ENCODE assay signal across 12 cellular contexts in the genomic region with DNA sequence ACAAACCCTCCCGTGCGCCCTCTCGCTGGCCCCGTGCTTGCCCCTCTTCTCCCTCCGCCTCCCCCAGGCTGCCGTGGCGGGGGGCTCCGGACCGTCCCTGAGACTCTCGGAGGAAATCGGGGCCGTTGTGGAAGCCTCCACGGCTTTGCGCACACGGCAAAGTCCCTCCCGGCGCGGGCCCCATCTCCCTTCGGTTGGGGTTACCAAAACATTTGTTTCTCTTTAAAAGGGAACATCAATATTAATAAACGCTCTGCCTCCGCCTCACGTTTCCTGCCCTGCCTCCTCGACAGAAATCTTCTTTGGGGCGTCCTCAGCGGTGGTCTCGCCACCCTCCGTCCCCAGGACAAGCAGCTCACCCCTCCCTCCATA. TPM values are rescaled to one million over a fixed set of nuclear protein-coding genes. Genes with fewer than 3 reads are reported as not detected.
DNase-seq lines count a peak whose midpoint lies in the region; ATAC-seq, FAIRE-seq and TF ChIP-seq lines count a peak whose summit lies in the region.
"Had no signal": no experiment of that assay in that cellular context is flagged by ENCODE, and none has a peak within 500 bp of the region (broad histone marks: within the 10 kb centered on the region; RNA-seq: fewer than 3 reads in every experiment).

No MANE protein-coding gene starts in this region.

- no peak for TF ChIP-seq EP300 in SK-N-SH (IDR thresholded peaks at IDR 0.05; ENCODE audit: borderline replicate concordance in 1 of 2, low read depth in 1 of 2, low read length in 1 of 2)

- H3K27ac Mint-ChIP-seq in WTC11, result no peak overlapping the region

- no peak for FAIRE-seq in GM12892 (lab: Jason Lieb, UNC)

- WGBS in SK-N-SH (ENCODE audit: low lambda C conversion rate), result 19% methylated on average over 27 of the region's 27 CpGs
- 43 to 48% (median 45%) methylated on average over 27 of the region's 27 CpGs for WGBS in psoas muscle, 3 donors

- no peaks in the 10 kb centered on the region for H3K9me2 ChIP-seq in SK-N-SH

- in situ Hi-C loops in G401 (cut with HindIII; ENCODE audit: low sequenced_read_pairs), result no loop called here

- intact Hi-C loops in psoas muscle (cut with DNase I) (loop anchor here in 1 of 2 donors (5.0 kb wide), 1 partner anchor 238 kb away; no protein-coding TSS in a partner anchor), posterior cingulate gyrus (cut with DNase I) (no loop called here)

- POLR2A ChIA-PET in SK-N-SH (lab: Yijun Ruan, JAX), result no interaction called here
- POLR2A ChIA-PET in WTC11 (lab: Charles Lee), result no interaction called here

- H3F3A ChIP-seq in SK-N-SH (replicated peaks; ENCODE audit: insufficient read depth), result no peaks in the 10 kb centered on the region

- no peak for TF ChIP-seq POLR2A in GM12892 (IDR thresholded peaks at IDR 0.05; ENCODE audit: low read depth, low read length)

- H3K4me1 ChIP-seq in SK-N-SH (ENCODE audit: control insufficient read depth in 1 of 2, insufficient read depth in 2 of 2, low read depth in 1 of 2, low read length in 1 of 2) (peaks cover 0 to 2% of the 10 kb centered on the region in 2 experiments; a peak in 1 of 4 replicates), psoas muscle (peaks cover 6% of the 10 kb centered on the region)

- TF ChIP-seq CTCF in SK-N-SH (IDR thresholded peaks at IDR 0.05) (no peak), WTC11 (IDR thresholded peaks at IDR 0.05) (no peak), fibroblast of villous mesenchyme (IDR thresholded peaks at IDR 0.05; ENCODE audit: insufficient read depth, low read depth, low read length) (no peak), psoas muscle (IDR thresholded peaks at IDR 0.05) (no peak)

- H3K27me3 ChIP-seq in SK-N-SH (ENCODE audit: insufficient read depth) (peaks cover 98% of the 10 kb centered on the region), psoas muscle (ENCODE audit: insufficient read depth in 3 of 3, low read length in 2 of 3) (peaks cover 0 to 60% (median 38%) of the 10 kb centered on the region in 3 donors)

- peak overlapping the region in 1 of 2 experiments; percentile 51; a peak in 2 of 4 replicates for H3K4me3 ChIP-seq in SK-N-SH (ENCODE audit: low read depth in 2 of 2, low read length in 1 of 2)
- peak overlapping the region; percentile 21 for H3K4me3 ChIP-seq in fibroblast of villous mesenchyme (ENCODE audit: low read depth, low read length)
- H3K4me3 ChIP-seq in psoas muscle, result peak overlapping the region; percentile 36

- TF ChIP-seq RAD21 in SK-N-SH (IDR thresholded peaks at IDR 0.05; ENCODE audit: low read length), result no peak

- H3K4me1 Mint-ChIP-seq in WTC11, result peaks cover 70% of the 10 kb centered on the region

- no peaks in the 10 kb centered on the region for H3K79me2 ChIP-seq in SK-N-SH (ENCODE audit: insufficient read depth)

- no peak for DNase-seq in SK-N-SH
- no peak for DNase-seq in WTC11 (ENCODE audit: low spot score)
- no peak for DNase-seq in fibroblast of villous mesenchyme (ENCODE audit: low read depth)
- DNase-seq in psoas muscle, result peak in 1 of 2 donors; percentile 9
- no peak for DNase-seq in GM12892 (ENCODE audit: insufficient read length)
- no peak for DNase-seq in G401 (ENCODE audit: low spot score)
- DNase-seq in posterior cingulate gyrus, result no peak
- DNase-seq: 8988T; activated CD4-positive, alpha-beta T cell treated with anti-CD3 and anti-CD28 coated beads for 1 hour; stimulated activated CD8-positive, alpha-beta memory T cell treated with anti-CD3 and anti-CD28 coated beads, Interleukin-4, amount 100 ng/mL, for 48 hours had no signal

- H3K9me3 ChIP-seq in SK-N-SH (no peaks in the 10 kb centered on the region), psoas muscle (no peaks in the 10 kb centered on the region)

- H3K36me3 ChIP-seq in SK-N-SH (replicated peaks in 1 of 2; ENCODE audit: control insufficient read depth in 1 of 2, insufficient read depth in 2 of 2, low read length in 1 of 2), result no peaks in the 10 kb centered on the region
- peaks cover 0 to 37% of the 10 kb centered on the region in 2 donors for H3K36me3 ChIP-seq in psoas muscle (ENCODE audit: insufficient read depth in 1 of 2, low read depth in 1 of 2)

- no peaks in the 10 kb centered on the region for H4K20me1 ChIP-seq in SK-N-SH (ENCODE audit: insufficient read depth)

- H3K9ac ChIP-seq in SK-N-SH, result no peak overlapping the region

- H3K4me2 ChIP-seq in SK-N-SH, result peak overlapping the region; percentile 80

- H3K27me3 Mint-ChIP-seq in WTC11 (ENCODE audit: low read depth), result peaks cover 99% of the 10 kb centered on the region

- CTCF ChIA-PET in SK-N-SH (lab: Yijun Ruan, JAX) (no interaction called here), WTC11 (lab: Charles Lee) (interaction anchor here (0.8 kb wide), 1 partner anchor 23 kb away, joined by 3 read pairs; no protein-coding TSS in a partner anchor)

- no peak overlapping the region for H3K27ac ChIP-seq in SK-N-SH (ENCODE audit: low read depth in 2 of 2, low read length in 1 of 2)
- H3K27ac ChIP-seq in psoas muscle, result no peak overlapping the region

- H3K4me3 Mint-ChIP-seq in WTC11, result peak overlapping the region; percentile 61

- no peaks in the 10 kb centered on the region for H3K9me3 Mint-ChIP-seq in WTC11

- ATAC-seq in SK-N-SH treated with all-trans-retinoic acid at 6 μM for 48 hours (no peak), WTC11 (no peak), psoas muscle (no peak)

- H3K36me3 Mint-ChIP-seq in WTC11, result 0 out of 2 replicates have a peak, but pooled peaks cover 7% of the 10 kb centered on the region

- no peak overlapping the region for H2AFZ ChIP-seq in SK-N-SH (ENCODE audit: low read depth)

TF ChIP-seq in SK-N-SH, 30 proteins besides CTCF, POLR2A, EP300 and RAD21:
- no peak for TF ChIP-seq TCF12 (IDR thresholded peaks at IDR 0.05)
- TF ChIP-seq SMC3 (IDR thresholded peaks at IDR 0.05; ENCODE audit: low read depth, low read length), result no peak
- no peak for TF ChIP-seq MEF2A (IDR thresholded peaks at IDR 0.05; ENCODE audit: borderline replicate concordance, low read depth)
- TF ChIP-seq RFX5 (IDR thresholded peaks at IDR 0.05; ENCODE audit: low read length), result no peak
- TF ChIP-seq USF2 (IDR thresholded peaks at IDR 0.05; ENCODE audit: borderline replicate concordance, low read depth, low read length), result no peak
- TF ChIP-seq YY1 (IDR thresholded peaks at IDR 0.05; ENCODE audit: low read depth), result no peak
TF ChIP-seq in SK-N-SH: peak in this region for 0.

TF ChIP-seq in SK-N-SH treated with all-trans-retinoic acid at 6 μM for 48 hours, 23 proteins besides CTCF, POLR2A, EP300 and RAD21:
- no peak for TF ChIP-seq GLIS3 (CRISPR knock-in tag; IDR thresholded peaks at IDR 0.05)

TF ChIP-seq in WTC11, 78 proteins besides CTCF, POLR2A, EP300 and RAD21 (continues in another document):
- TF ChIP-seq STAT6 (CRISPR knock-in tag; conservative IDR thresholded peaks at IDR 0.05; ENCODE audit: low read depth) (no peak), ZMAT4 (CRISPR knock-in tag; IDR thresholded peaks at IDR 0.05) (no peak)

RNA-seq across cellular contexts. Expression of gene PAX3, which starts 3.8 kb away (rescaled TPM):
- not detected in 2 replicates for polyA plus RNA-seq in SK-N-SH (2012; rRNA removed)
- not detected in 2 replicates for polyA plus RNA-seq in SK-N-SH (2012; cell fraction: cytosol; rRNA removed)
- polyA plus RNA-seq in SK-N-SH (2012; cell fraction: nucleus; rRNA removed), result 0.11 TPM in 1 of 2 replicates, not detected in the other
- not detected in 3 replicates for total RNA-seq in WTC11 (2021)
- total RNA-seq in fibroblast of villous mesenchyme, result not detected in 2 replicates
- total RNA-seq in psoas muscle, result 10 to 100 TPM in 2 of 4 donors, 1 to 10 TPM in 2; 6.9 to 20.5 (median 13.3) TPM
- polyA plus RNA-seq in psoas muscle, result 1 to 10 TPM in 2 of 3 donors, under 1 TPM in 1; 0.26 to 2.8 (median 1.9) TPM
- polyA plus RNA-seq in GM12892 (2012; ENCODE audit: missing spikeins), result not detected
- not detected in 2 replicates for total RNA-seq in G401 (2014; rRNA removed; shearing (Covaris generic))
- total RNA-seq: OCI-LY7 had no signal
